Comparison of ENCODE assay signal across 8 cellular contexts in genomic region chr17:8079291-8080207, GRCh38. TPM values are rescaled to one million over a fixed set of nuclear protein-coding genes. Genes with fewer than 3 reads are reported as not detected.
A peak's percentile ranks its signal among the peaks of the same experiment; 100 is the strongest.
DNase-seq lines count a peak whose midpoint lies in the region; ATAC-seq, FAIRE-seq and TF ChIP-seq lines count a peak whose summit lies in the region.

No MANE protein-coding gene starts in this region.

- peak overlapping the region; percentile 93 for H2AFZ ChIP-seq in MM.1S (ENCODE audit: low read length)

- no peaks in the 10 kb centered on the region for H3K9me2 ChIP-seq in MM.1S (replicated peaks; ENCODE audit: insufficient read depth, low read length)

- intact Hi-C loops in psoas muscle (cut with DNase I) = loop anchor here (1.0 to 5.0 kb wide), 2 partner anchors 38 to 39 kb away; partner anchors contain the start of gene ALOXE3 (in 2 of the 2)

- no peak for DNase-seq in AG09309 (ENCODE audit: low read depth)
- DNase-seq in MM.1S = peak; percentile 70
- peak; percentile 63 for DNase-seq in T follicular helper cell (ENCODE audit: low read depth)
- DNase-seq in adipocyte (ENCODE audit: low read depth) = peak; percentile 82
- peak; percentile 69 for DNase-seq in right atrium auricular region (ENCODE audit: low spot score)
- peak; percentile 75 to 86 for DNase-seq in psoas muscle
- DNase-seq in urothelium cell line (ENCODE audit: low spot score) = peak; percentile 82

- ATAC-seq in GM19351 (IDR thresholded peaks at IDR 0.05; ENCODE audit: unreplicated experiment) = peak; percentile 51
- peak; percentile 86 to 98 (median 90) for ATAC-seq in psoas muscle

- peaks cover 84% of the 10 kb centered on the region for H3K27me3 ChIP-seq in MM.1S (replicated peaks; ENCODE audit: insufficient read depth, low read length)
- H3K27me3 ChIP-seq in adipocyte (replicated peaks; ENCODE audit: control insufficient read depth, insufficient read depth, low read length) = peaks cover 80% of the 10 kb centered on the region
- H3K27me3 ChIP-seq in right atrium auricular region = peaks cover 9 to 14% of the 10 kb centered on the region in 2 donors
- peaks cover 0 to 62% (median 13%) of the 10 kb centered on the region in 3 donors for H3K27me3 ChIP-seq in psoas muscle (ENCODE audit: insufficient read depth in 3 of 3, low read length in 2 of 3)

- H3F3A ChIP-seq in MM.1S (ENCODE audit: insufficient read depth, low read length) = no peaks in the 10 kb centered on the region

- FAIRE-seq in urothelium cell line (lab: Jason Lieb, UNC) = peak; percentile 13

- H3K9me3 ChIP-seq in MM.1S (replicated peaks; ENCODE audit: insufficient read depth, low read length) = no peaks in the 10 kb centered on the region
- no peaks in the 10 kb centered on the region for H3K9me3 ChIP-seq in adipocyte (ENCODE audit: control insufficient read depth, low read length)
- no peaks in the 10 kb centered on the region for H3K9me3 ChIP-seq in right atrium auricular region
- H3K9me3 ChIP-seq in psoas muscle = no peaks in the 10 kb centered on the region

- H3K36me3 ChIP-seq in MM.1S (replicated peaks; ENCODE audit: insufficient read depth, low read length) (no peaks in the 10 kb centered on the region), adipocyte (ENCODE audit: control insufficient read depth, insufficient read depth, low read length, severe bottlenecking) (no peaks in the 10 kb centered on the region), right atrium auricular region (no peaks in the 10 kb centered on the region), psoas muscle (ENCODE audit: insufficient read depth in 1 of 2, low read depth in 1 of 2) (no peaks in the 10 kb centered on the region)

- H3K4me1 ChIP-seq in MM.1S (ENCODE audit: low read length) (peaks cover 3% of the 10 kb centered on the region; the same call in 1 of the 2 replicates), adipocyte (ENCODE audit: control insufficient read depth, insufficient read depth, low read length) (no peaks in the 10 kb centered on the region), right atrium auricular region (peaks cover 0 to 13% of the 10 kb centered on the region in 2 donors), psoas muscle (peaks cover 9% of the 10 kb centered on the region)

- peak overlapping the region; percentile 99 for H3K4me2 ChIP-seq in MM.1S (ENCODE audit: low read depth, low read length)

- H3K27ac ChIP-seq in MM.1S (ENCODE audit: low read length) (no peak overlapping the region), right atrium auricular region (no peak overlapping the region), psoas muscle (no peak overlapping the region)

- no peaks in the 10 kb centered on the region for H3K79me2 ChIP-seq in MM.1S (ENCODE audit: low read length)

- peak overlapping the region; percentile 37 for H3K4me3 ChIP-seq in AG09309 (ENCODE audit: control insufficient read depth, low read depth, low read length)
- peak overlapping the region; percentile 67 for H3K4me3 ChIP-seq in MM.1S (ENCODE audit: low read length)
- peak overlapping the region; percentile 64 for H3K4me3 ChIP-seq in adipocyte (ENCODE audit: low read length)
- H3K4me3 ChIP-seq in right atrium auricular region = peak overlapping the region; percentile 27 to 52
- peak overlapping the region; percentile 62 for H3K4me3 ChIP-seq in psoas muscle

- H3K9ac ChIP-seq in MM.1S (ENCODE audit: low read length) = peak overlapping the region; percentile 15; the same call in 1 of the 2 replicates
- H3K9ac ChIP-seq in adipocyte (ENCODE audit: low read length) = peak overlapping the region; percentile 34

- TF ChIP-seq CTCF in AG09309 (IDR thresholded peaks at IDR 0.05; ENCODE audit: control insufficient read depth, insufficient read depth, low read depth, low read length, missing control alignments) (peak; percentile 83), MM.1S (IDR thresholded peaks at IDR 0.05; ENCODE audit: low read length) (peak; percentile 77), right atrium auricular region (IDR thresholded peaks at IDR 0.05) (peak; percentile 89 to 94), psoas muscle (IDR thresholded peaks at IDR 0.05) (peak; percentile 86)

- 1% methylated on average over 57 to 87 of the region's 87 CpGs for WGBS in psoas muscle, 3 donors

- H4K20me1 ChIP-seq in MM.1S (ENCODE audit: insufficient read depth, low read length) = no peaks in the 10 kb centered on the region

RNA-seq across cellular contexts. Expression of gene ALOX12B, which starts 8.0 kb away (rescaled TPM):
- under 1 TPM in 1 of 2 donors, not detected in 1; 0.43 TPM for total RNA-seq in right atrium auricular region
- total RNA-seq in psoas muscle = not detected
- not detected for polyA plus RNA-seq in psoas muscle

RNA-seq across cellular contexts. Expression of gene ALOXE3, which starts 38.8 kb away (rescaled TPM):
- total RNA-seq in right atrium auricular region (under 1 TPM in 1 of 2 donors, not detected in 1; 0.20 TPM), psoas muscle (not detected)
- under 1 TPM in 1 of 3 donors, not detected in 2; 0.42 TPM for polyA plus RNA-seq in psoas muscle

RNA-seq across cellular contexts. Expression of gene ALOX15B, which starts 40.7 kb away (rescaled TPM):
- total RNA-seq in right atrium auricular region (1 to 10 TPM; 1.2 to 1.8 TPM), psoas muscle (under 1 TPM in 3 of 4 donors, not detected in 1; 0.13 to 0.42 (median 0.32) TPM)
- polyA plus RNA-seq in psoas muscle = 1 to 10 TPM in 1 of 3 donors, under 1 TPM in 1, not detected in 1; 0.09 to 1.1 TPM

RNA-seq across cellular contexts. Expression of gene HES7, which starts 44.4 kb away (rescaled TPM):
- total RNA-seq in right atrium auricular region = not detected
- under 1 TPM in 1 of 4 donors, not detected in 3; 0.30 TPM for total RNA-seq in psoas muscle
- polyA plus RNA-seq in psoas muscle = under 1 TPM in 1 of 3 donors, not detected in 2; 0.10 TPM
